Comparison of ENCODE assay signal across 1 cellular context in the genomic region with DNA sequence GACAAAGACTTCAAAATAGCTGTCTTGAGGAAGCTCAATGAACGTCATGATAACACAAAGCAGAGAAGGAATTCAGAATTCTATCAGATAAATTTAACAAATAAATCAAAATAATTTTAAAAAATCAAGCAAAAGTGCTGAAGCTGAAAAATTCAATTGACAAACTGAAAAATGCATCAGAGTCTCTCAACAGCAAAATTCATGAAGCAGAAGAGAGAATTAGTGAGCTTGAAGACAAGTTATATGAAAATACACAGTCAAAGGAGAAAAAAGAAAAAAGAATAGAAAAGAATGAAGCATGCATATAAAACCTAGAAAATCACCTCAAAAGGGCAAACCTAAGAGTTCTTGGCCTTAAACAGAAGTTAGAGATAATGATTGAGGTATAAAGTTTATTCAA.
TF ChIP-seq lines count a peak whose summit lies in the region.

No MANE protein-coding gene starts in this region.

TF ChIP-seq in HepG2, 621 proteins besides CTCF, POLR2A, EP300 and RAD21 (continued from another document):
- TF ChIP-seq SRSF9 (IDR thresholded peaks at IDR 0.05; ENCODE audit: borderline replicate concordance, insufficient read depth, low read depth, low read length, poor library complexity, severe bottlenecking) = no peak
- TF ChIP-seq ZNF430 (CRISPR knock-in tag; IDR thresholded peaks at IDR 0.05) = no peak
- no peak for TF ChIP-seq FOXJ3 (CRISPR knock-in tag; IDR thresholded peaks at IDR 0.05; ENCODE audit: borderline replicate concordance)
- TF ChIP-seq SOX13 (IDR thresholded peaks at IDR 0.05) = no peak
- no peak for TF ChIP-seq SOX13 (CRISPR knock-in tag; conservative IDR thresholded peaks at IDR 0.05 in 1 of 2, IDR thresholded peaks at IDR 0.05 in 1 of 2)
